Comparison of ENCODE assay signal across 14 cellular contexts in the genomic region with DNA sequence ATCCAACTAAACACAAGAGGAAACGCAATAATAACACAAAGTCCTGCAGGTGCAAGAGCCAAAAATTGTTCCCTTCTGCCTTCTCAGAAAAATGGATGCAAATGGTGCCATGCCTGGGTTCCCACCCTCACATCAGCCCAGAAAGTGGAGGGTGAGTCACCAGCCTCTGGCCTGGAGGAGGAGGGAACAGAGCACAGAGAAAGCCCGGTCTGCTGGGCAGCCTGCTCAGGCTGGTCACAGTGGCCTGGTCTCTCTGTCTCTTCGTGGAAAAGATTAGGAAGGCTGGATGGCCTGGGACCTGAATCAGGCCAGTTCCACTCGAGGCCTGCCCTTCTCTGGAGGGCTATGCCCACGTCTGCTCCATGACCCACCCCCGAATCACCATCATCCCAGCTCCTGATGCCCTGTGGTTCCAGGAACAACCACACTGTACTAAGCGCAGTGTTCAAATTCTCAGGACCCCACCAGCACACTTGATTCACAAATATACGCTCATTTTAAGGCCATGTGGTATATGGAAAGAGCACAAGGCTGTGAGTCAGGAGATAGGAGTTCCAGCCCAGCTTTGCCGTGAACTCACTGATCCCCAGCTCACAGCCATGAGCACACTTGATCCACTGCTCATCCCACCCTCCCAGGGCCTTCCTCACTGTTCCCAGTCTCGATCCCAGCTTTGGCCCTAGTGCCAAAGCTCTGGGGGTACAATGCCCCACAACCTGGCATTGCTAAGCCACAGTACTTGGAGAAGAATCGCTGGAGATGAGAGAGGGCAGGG.
DNase-seq lines count a peak whose midpoint lies in the region; ATAC-seq, FAIRE-seq and TF ChIP-seq lines count a peak whose summit lies in the region.
"Had no signal": no experiment of that assay in that cellular context is flagged by ENCODE, and none has a peak within 500 bp of the region (broad histone marks: within the 10 kb centered on the region; RNA-seq: fewer than 3 reads in every experiment).

No MANE protein-coding gene starts in this region.

- TF ChIP-seq POLR2A in H54 (IDR thresholded peaks at IDR 0.05; ENCODE audit: low read depth, low read length) = no peak

- H3K27me3 ChIP-seq in smooth muscle cell (ENCODE audit: low read depth) = no peaks in the 10 kb centered on the region
- no peaks in the 10 kb centered on the region for H3K27me3 ChIP-seq in CD4-positive, alpha-beta T cell (ENCODE audit: control insufficient read depth, insufficient read depth, low read length)
- H3K27me3 ChIP-seq: cardiac muscle cell had no signal

- no peak overlapping the region for H3K4me3 ChIP-seq in fibroblast of pulmonary artery (replicated peaks; ENCODE audit: low read depth, low read length)
- no peak overlapping the region for H3K4me3 ChIP-seq in smooth muscle cell
- no peak overlapping the region for H3K4me3 ChIP-seq in kidney (ENCODE audit: low read length in 2 of 2)
- H3K4me3 ChIP-seq: cardiac muscle cell, GM12878, psoas muscle had no signal

- no peak overlapping the region for H3K27ac Mint-ChIP-seq in CD4-positive, alpha-beta T cell
- H3K27ac Mint-ChIP-seq in T-cell = no peak overlapping the region
- H3K27ac Mint-ChIP-seq: activated T-cell treated with anti-CD3 and anti-CD28 coated beads, Interleukin-2, amount 50 U/mL, for 24 hours had no signal

- H4K20me1 ChIP-seq in smooth muscle cell (ENCODE audit: low read depth) = no peaks in the 10 kb centered on the region

- H3K36me3 ChIP-seq in smooth muscle cell (ENCODE audit: low read depth) (no peaks in the 10 kb centered on the region), kidney (ENCODE audit: control insufficient read depth in 1 of 2, insufficient read depth in 2 of 2, low read length in 2 of 2) (no peaks in the 10 kb centered on the region)
- H3K36me3 ChIP-seq: cardiac muscle cell had no signal

- no peak for ATAC-seq in CD4-positive, alpha-beta T cell (ENCODE audit: poor library complexity)
- ATAC-seq in T-cell (replicated peaks in 1 of 4) = no peak
- ATAC-seq: GM12878 had no signal

- H3K4me3 Mint-ChIP-seq in CD4-positive, alpha-beta T cell = no peak overlapping the region
- no peak overlapping the region for H3K4me3 Mint-ChIP-seq in T-cell
- H3K4me3 Mint-ChIP-seq: activated T-cell treated with anti-CD3 and anti-CD28 coated beads, Interleukin-2, amount 50 U/mL, for 24 hours had no signal

- intact Hi-C loops in CD4-positive, alpha-beta T cell (cut with DNase I, micrococcal nuclease) = no loop called here
- intact Hi-C loops in kidney (cut with DNase I) = no loop called here

- peaks cover 7% of the 10 kb centered on the region for H3F3A ChIP-seq in smooth muscle cell (ENCODE audit: low read depth)

- no peaks in the 10 kb centered on the region for H3K79me2 ChIP-seq in smooth muscle cell (ENCODE audit: low read depth)

- TF ChIP-seq CTCF in fibroblast of pulmonary artery (IDR thresholded peaks at IDR 0.05; ENCODE audit: low read length, missing control alignments) (no peak), smooth muscle cell (IDR thresholded peaks at IDR 0.05; ENCODE audit: borderline replicate concordance, insufficient read depth, poor library complexity, severe bottlenecking) (no peak), kidney (IDR thresholded peaks at IDR 0.05; ENCODE audit: borderline replicate concordance, extremely low read depth, insufficient read depth) (no peak)
- no peak for TF ChIP-seq CTCF in CD4-positive, alpha-beta T cell (IDR thresholded peaks at IDR 0.05)

- CTCF ChIA-PET in CD4-positive, alpha-beta T cell (lab: Charles Lee) = no interaction called here
- CTCF ChIA-PET in T-cell (lab: Charles Lee) = no interaction called here

- DNase-seq in H54 (ENCODE audit: insufficient read length, low spot score) (peak; percentile 27), SHP77 treated with DMSO at 0.1 percent for 48 hours (lab: John Stamatoyannopoulos, UW) (peak; percentile 71), fibroblast of pulmonary artery (ENCODE audit: low read depth) (peak; percentile 35), smooth muscle cell (lab: John Stamatoyannopoulos, UW; ENCODE audit: unreplicated experiment) (no peak), T-cell (no peak), kidney (no peak)
- no peak for DNase-seq in CD4-positive, alpha-beta T cell
- no peak for DNase-seq in activated effector memory CD4-positive, alpha-beta T cell treated with Interleukin-2 at 50 U/mL for 16 hours
- DNase-seq: activated T-cell treated with anti-CD3 and anti-CD28 coated beads, Interleukin-2, amount 50 U/mL, for 24 hours; Calu3; NCI-H1694; psoas muscle had no signal

- no peaks in the 10 kb centered on the region for H3K9me3 Mint-ChIP-seq in CD4-positive, alpha-beta T cell
- no peaks in the 10 kb centered on the region for H3K9me3 Mint-ChIP-seq in T-cell
- H3K9me3 Mint-ChIP-seq: activated T-cell treated with anti-CD3 and anti-CD28 coated beads, Interleukin-2, amount 50 U/mL, for 24 hours had no signal

- no peaks in the 10 kb centered on the region for H3K27me3 Mint-ChIP-seq in CD4-positive, alpha-beta T cell
- H3K27me3 Mint-ChIP-seq in T-cell = peaks cover 5 to 12% of the 10 kb centered on the region in 2 donors

- POLR2A ChIA-PET in CD4-positive, alpha-beta T cell (lab: Charles Lee) = no interaction called here
- POLR2A ChIA-PET in T-cell (lab: Charles Lee) = no interaction called here

- no peaks in the 10 kb centered on the region for H3K4me1 Mint-ChIP-seq in CD4-positive, alpha-beta T cell (ENCODE audit: low read depth)
- H3K4me1 Mint-ChIP-seq in T-cell = no peaks in the 10 kb centered on the region

- 40% methylated on average over 11 of the region's 11 CpGs for WGBS in smooth muscle cell (ENCODE audit: low lambda C conversion rate)

- H2AFZ ChIP-seq in smooth muscle cell (ENCODE audit: low read depth) = no peak overlapping the region

- no peaks in the 10 kb centered on the region for H3K36me3 Mint-ChIP-seq in CD4-positive, alpha-beta T cell (ENCODE audit: low read depth)
- H3K36me3 Mint-ChIP-seq in T-cell = no peaks in the 10 kb centered on the region

- no peak for FAIRE-seq in H54 (lab: Jason Lieb, UNC)
- no peak for FAIRE-seq in kidney (lab: Jason Lieb, UNC)
- FAIRE-seq: GM12878 had no signal

- peaks cover 8% of the 10 kb centered on the region for H3K4me1 ChIP-seq in smooth muscle cell (ENCODE audit: low read depth)
- no peaks in the 10 kb centered on the region for H3K4me1 ChIP-seq in kidney (ENCODE audit: control insufficient read depth in 1 of 2, insufficient read depth in 1 of 2, low read depth in 1 of 2, low read length in 2 of 2)
- H3K4me1 ChIP-seq: psoas muscle had no signal

- H3K9ac ChIP-seq in smooth muscle cell (ENCODE audit: low read depth) (peak overlapping the region; percentile 77), kidney (ENCODE audit: low read length in 2 of 2) (no peak overlapping the region)

- H3K4me2 ChIP-seq in smooth muscle cell = peak overlapping the region; percentile 40

- H3K27ac ChIP-seq in smooth muscle cell (ENCODE audit: low read depth) (peak overlapping the region; percentile 95), kidney (ENCODE audit: low read depth in 2 of 2, low read length in 2 of 2) (no peak overlapping the region)
- no peak overlapping the region for H3K27ac ChIP-seq in CD4-positive, alpha-beta T cell (ENCODE audit: low read depth, low read length)
- H3K27ac ChIP-seq: cardiac muscle cell, psoas muscle had no signal

- H3K9me3 ChIP-seq in smooth muscle cell (replicated peaks; ENCODE audit: low read depth) = no peaks in the 10 kb centered on the region
- H3K9me3 ChIP-seq in CD4-positive, alpha-beta T cell (ENCODE audit: control insufficient read depth, low read length) = no peaks in the 10 kb centered on the region
- no peaks in the 10 kb centered on the region for H3K9me3 ChIP-seq in kidney (ENCODE audit: control insufficient read depth in 1 of 2, low read length in 2 of 2)
- H3K9me3 ChIP-seq: psoas muscle had no signal

Comparison
In these comparisons a context has a peak if more than half of its experiments do, and no peak if none do; other contexts are left out.
1. DNase-seq: peak in H54 (single experiment), SHP77 treated with DMSO at 0.1 percent for 48 hours (single experiment) and fibroblast of pulmonary artery (single experiment); none in smooth muscle cell (single experiment), CD4-positive, alpha-beta T cell (0 of 10), T-cell (0 of 34), activated effector memory CD4-positive, alpha-beta T cell treated with Interleukin-2 at 50 U/mL for 16 hours (single experiment) and kidney (single experiment).